8 cellular contexts compared by ENCODE assay signal in the genomic region with DNA sequence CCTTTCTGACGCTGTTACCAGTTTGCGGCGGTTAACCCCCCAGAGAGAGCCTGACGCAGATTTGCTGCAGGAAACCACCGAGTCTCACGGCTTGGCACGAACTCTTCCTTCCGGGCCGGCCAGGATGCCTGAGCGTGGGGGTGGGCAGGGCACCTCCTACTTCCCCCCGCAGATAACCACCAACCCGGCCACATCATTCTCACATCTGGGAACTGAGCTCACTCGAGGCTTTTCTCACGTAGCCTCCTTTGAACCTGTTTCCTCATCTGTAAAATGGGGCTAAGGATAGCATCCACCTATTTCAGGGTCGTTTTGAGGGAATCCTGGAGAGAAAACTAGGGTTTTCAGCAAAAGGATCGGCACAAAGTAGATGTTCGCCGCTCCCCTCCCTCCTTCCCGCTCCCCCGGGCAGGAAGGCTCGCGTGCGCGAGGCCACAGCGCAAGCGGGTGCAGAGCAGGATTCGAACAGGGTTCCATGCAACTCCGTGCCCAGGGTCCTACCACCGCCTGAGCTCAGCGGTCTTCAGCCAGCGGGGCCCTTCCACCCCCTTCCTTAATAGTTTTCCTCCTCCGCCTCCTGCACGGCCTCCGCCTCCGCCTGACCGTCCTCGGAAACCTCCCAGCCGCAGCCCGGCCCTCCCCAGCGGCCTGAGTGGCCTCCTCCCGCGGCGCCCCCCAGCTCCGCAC. TPM values are rescaled to one million over a fixed set of nuclear protein-coding genes. Genes with fewer than 3 reads are reported as not detected.
DNase-seq lines count a peak whose midpoint lies in the region; ATAC-seq, FAIRE-seq and TF ChIP-seq lines count a peak whose summit lies in the region.

No MANE protein-coding gene starts in this region.

- H3K36me3 Mint-ChIP-seq in activated CD8-positive, alpha-beta T cell treated with anti-CD3 and anti-CD28 coated beads for 36 hours (ENCODE audit: low read depth) = peaks cover 11% of the 10 kb centered on the region

- H2BK120ac ChIP-seq in H1 (replicated peaks; ENCODE audit: low read depth, low read length) = no peak overlapping the region

- H3K4me1 Mint-ChIP-seq in activated CD8-positive, alpha-beta T cell treated with anti-CD3 and anti-CD28 coated beads for 36 hours (ENCODE audit: low read depth) = peaks cover 62% of the 10 kb centered on the region

- peak; percentile 52 for ATAC-seq in activated CD8-positive, alpha-beta T cell treated with anti-CD3 and anti-CD28 coated beads for 36 hours
- ATAC-seq in mucosa of descending colon = peak; percentile 72

- H3K27ac Mint-ChIP-seq in activated CD8-positive, alpha-beta T cell treated with anti-CD3 and anti-CD28 coated beads for 36 hours = peak overlapping the region; percentile 99

- H4K20me1 ChIP-seq in H1 (replicated peaks in 1 of 2; ENCODE audit: control insufficient read depth in 1 of 2, insufficient read depth in 2 of 2, low read length in 2 of 2) = no peaks in the 10 kb centered on the region

- peaks cover 5 to 21% (median 12%) of the 10 kb centered on the region in 4 experiments for H3K4me1 ChIP-seq in H1 (replicated peaks in 1 of 4; ENCODE audit: control insufficient read depth in 3 of 4, insufficient read depth in 4 of 4, low read length in 3 of 4)
- peaks cover 7% of the 10 kb centered on the region for H3K4me1 ChIP-seq in mucosa of descending colon (ENCODE audit: low read depth)

- peak overlapping the region; percentile 80 for H3K4ac ChIP-seq in H1 (replicated peaks; ENCODE audit: insufficient read length, low read depth, low read length)

- no peak overlapping the region for H3K14ac ChIP-seq in H1 (ENCODE audit: insufficient read length)

- H2AFZ ChIP-seq in H1 (ENCODE audit: low read length) = no peak overlapping the region; the same call in 1 of the 2 replicates

- H3K27ac ChIP-seq in H1 (ENCODE audit: low read depth, low read length) = 0 out of 2 replicates have a peak overlapping the region, but pooled peaks have one; percentile 8

- peak overlapping the region; percentile 60 to 84 for H3K4me2 ChIP-seq in H1 (ENCODE audit: insufficient read depth in 1 of 2, low read depth in 2 of 2, low read length in 2 of 2)

- peak overlapping the region; percentile 43 to 70 (median 56) for H3K4me3 ChIP-seq in H1 (ENCODE audit: extremely low read depth in 1 of 4, insufficient read depth in 2 of 4, low read depth in 3 of 4, low read length in 4 of 4)
- peak overlapping the region; percentile 23 for H3K4me3 ChIP-seq in mucosa of descending colon

- H4K8ac ChIP-seq in H1 (ENCODE audit: extremely low read depth, insufficient read depth, low read length) = peak overlapping the region; percentile 64; the same call in 1 of the 2 replicates

- WGBS in H1 (ENCODE audit: extremely low coverage in 1 of 2, insufficient coverage in 1 of 2, insufficient read length in 1 of 2, insufficient replicate concordance in 2 of 2, low coverage in 1 of 2, low lambda C conversion rate in 2 of 2, missing lambda C conversion rate in 1 of 2), 2 experiments = 33% methylated on average over 32 of the region's 44 CpGs; no CpG with 5 or more reads in 1 of the 2 experiments

- peak overlapping the region; percentile 80 for H3K4me3 Mint-ChIP-seq in activated CD8-positive, alpha-beta T cell treated with anti-CD3 and anti-CD28 coated beads for 36 hours

- H4K5ac ChIP-seq in H1 (ENCODE audit: insufficient read length, low read depth, low read length) = no peak overlapping the region

- H3K27me3 ChIP-seq in H1 (replicated peaks in 1 of 4; ENCODE audit: control insufficient read depth in 3 of 4, extremely low read depth in 1 of 4, insufficient read depth in 3 of 4, low read length in 3 of 4) = no peaks in the 10 kb centered on the region; a peak in 1 of 7 replicates

- 0 out of 2 replicates have a peak overlapping the region, but pooled peaks have one; percentile 75 for H2BK5ac ChIP-seq in H1 (ENCODE audit: low read depth, low read length)

- H3K36me3 ChIP-seq in H1 (ENCODE audit: control insufficient read depth in 2 of 4, insufficient read depth in 4 of 4, low read length in 3 of 4) (no peaks in the 10 kb centered on the region), mucosa of descending colon (ENCODE audit: low read depth) (no peaks in the 10 kb centered on the region)

- no peak overlapping the region for H3K56ac ChIP-seq in H1 (replicated peaks; ENCODE audit: insufficient read length, low read depth, low read length)

- no peak for TF ChIP-seq CTCF in activated CD8-positive, alpha-beta T cell treated with anti-CD3 and anti-CD28 coated beads for 36 hours (IDR thresholded peaks at IDR 0.05)
- TF ChIP-seq CTCF in H1 (IDR thresholded peaks at IDR 0.05; ENCODE audit: control extremely low read depth in 1 of 3, insufficient read depth in 1 of 3, low read depth in 1 of 3, low read length in 3 of 3) = no peak
- TF ChIP-seq CTCF in mucosa of descending colon (IDR thresholded peaks at IDR 0.05) = no peak

- TF ChIP-seq EP300 in H1 (IDR thresholded peaks at IDR 0.05; ENCODE audit: borderline replicate concordance in 1 of 2, low read depth in 2 of 2, low read length in 2 of 2) = no peak

- intact Hi-C loops in activated CD8-positive, alpha-beta T cell treated with anti-CD3 and anti-CD28 coated beads for 36 hours (cut with micrococcal nuclease) = loop anchor here (5.0 kb wide), 2 partner anchors 35 to 50 kb away; no protein-coding TSS in a partner anchor
- intact Hi-C loops in mucosa of descending colon (cut with DNase I, micrococcal nuclease) = no loop called here

- H2BK15ac ChIP-seq in H1 (ENCODE audit: low read length) = peak overlapping the region; percentile 8; the same call in 1 of the 2 replicates

- TF ChIP-seq POLR2A in H1 (IDR thresholded peaks at IDR 0.05; ENCODE audit: control extremely low read depth in 1 of 2, low read depth in 2 of 2, low read length in 2 of 2) = no peak

- H3K9me3 Mint-ChIP-seq in activated CD8-positive, alpha-beta T cell treated with anti-CD3 and anti-CD28 coated beads for 36 hours = peaks cover 4% of the 10 kb centered on the region

- H2AK5ac ChIP-seq in H1 (ENCODE audit: low read depth, low read length) = 0 out of 2 replicates have a peak overlapping the region, but pooled peaks have one; percentile 68

- 0 out of 2 replicates have a peak overlapping the region, but pooled peaks have one; percentile 60 for H2BK12ac ChIP-seq in H1 (ENCODE audit: low read depth, low read length)

- DNase-seq in GDM1 (lab: John Stamatoyannopoulos, UW) (peak; percentile 97), HCEC 1CT (peak; percentile 83), MV-4-11 (lab: John Stamatoyannopoulos, UW) (peak; percentile 95), H1 (ENCODE audit: low read depth in 1 of 2, low spot score in 2 of 2) (no peak), mucosa of descending colon (peak; percentile 82 to 96 (median 84)), NCI-H187 (lab: John Stamatoyannopoulos, UW) (no peak)
- peak; percentile 99 for DNase-seq in activated CD8-positive, alpha-beta T cell treated with anti-CD3 and anti-CD28 coated beads for 36 hours
- DNase-seq in stimulated activated CD8-positive, alpha-beta memory T cell treated with anti-CD3 and anti-CD28 coated beads, Interleukin-4, amount 100 ng/mL, for 4 hours (ENCODE audit: low read depth in 2 of 2, low spot score in 1 of 2) = peak; percentile 86 to 96

- no peaks in the 10 kb centered on the region for H3K27me3 Mint-ChIP-seq in activated CD8-positive, alpha-beta T cell treated with anti-CD3 and anti-CD28 coated beads for 36 hours

- TF ChIP-seq RAD21 in H1 (IDR thresholded peaks at IDR 0.05 in 1 of 2, conservative IDR thresholded peaks at IDR 0.05 in 1 of 2; ENCODE audit: low read depth in 2 of 2, low read length in 2 of 2) = no peak

- H3K9ac ChIP-seq in H1 (replicated peaks in 1 of 4; ENCODE audit: extremely low read depth in 1 of 4, low read depth in 3 of 4, low read length in 3 of 4) = peak overlapping the region in 3 of 4 experiments; percentile 6 to 55 (median 49); a peak in 4 of 7 replicates

- CTCF ChIA-PET in activated CD8-positive, alpha-beta T cell treated with anti-CD3 and anti-CD28 coated beads for 36 hours (lab: Charles Lee) = interaction anchor here (0.6 to 2.5 kb wide), 13 partner anchors 11 to 78 kb away, joined by 3 to 8 read pairs (median 4); partner anchors contain the start of gene DDIT4
- CTCF ChIA-PET in H1 (lab: Charles Lee; ENCODE audit: partially characterized antibody) = interaction anchor here (0.8 to 1.8 kb wide), 3 partner anchors 23 to 1395 kb away, joined by 3 to 12 read pairs (median 4); no protein-coding TSS in a partner anchor

- H4K91ac ChIP-seq in H1 (replicated peaks; ENCODE audit: insufficient read length, low read length) = no peak overlapping the region

- H3K23me2 ChIP-seq in H1 (ENCODE audit: low read depth, low read length) = peaks cover 5% of the 10 kb centered on the region; the same call in 1 of the 2 replicates

- H3K79me2 ChIP-seq in H1 (ENCODE audit: control insufficient read depth in 1 of 2, insufficient read depth in 2 of 2, low read length in 2 of 2) = no peaks in the 10 kb centered on the region

- no peak overlapping the region for H2BK20ac ChIP-seq in H1 (ENCODE audit: low read length)

- POLR2A ChIA-PET in activated CD8-positive, alpha-beta T cell treated with anti-CD3 and anti-CD28 coated beads for 36 hours (lab: Charles Lee) = interaction anchor here (0.6 to 23.6 kb wide), 15 partner anchors 9 to 214 kb away, joined by 3 to 796 read pairs (median 6); partner anchors contain the start of genes DDIT4 and SPOCK2
- POLR2A ChIA-PET in H1 (lab: Charles Lee; ENCODE audit: partially characterized antibody) = interaction anchor here (1.1 to 3.5 kb wide), 7 partner anchors 11 to 81 kb away, joined by 3 to 54 read pairs (median 6); partner anchors contain the start of genes ANAPC16, ASCC1 and DDIT4

- FAIRE-seq in H1 (lab: Jason Lieb, UNC) = no peak

- no peaks in the 10 kb centered on the region for H3K79me1 ChIP-seq in H1 (ENCODE audit: low read depth, low read length)

- H3K9me3 ChIP-seq in H1 (ENCODE audit: insufficient read depth in 2 of 2, low read depth in 1 of 2, low read length in 1 of 2) (no peaks in the 10 kb centered on the region; a peak in 1 of 4 replicates), mucosa of descending colon (no peaks in the 10 kb centered on the region)

- peak overlapping the region; percentile 72 for H3K18ac ChIP-seq in H1 (ENCODE audit: extremely low read depth, low read length)

- no peak overlapping the region for H3K23ac ChIP-seq in H1 (ENCODE audit: insufficient read length)

RNA-seq across cellular contexts. Expression of gene DDIT4, which starts 23.7 kb away (rescaled TPM):
- total RNA-seq in activated CD8-positive, alpha-beta T cell treated with anti-CD3 and anti-CD28 coated beads for 36 hours = 1,000 to 10,000 TPM; 1,071 to 1,096 TPM
- 42.1 and 47.4 TPM in 2 replicates for total RNA-seq in H1 (2021; fragmentation: NEBNext Ultra II Directional; extraction: Animal tissue kit (Norgen Biotek cat#: 25700))
- 108 and 187 TPM in 2 replicates for polyA plus RNA-seq in H1 (2011; rRNA removed)
- polyA plus RNA-seq in H1 (2011; cell fraction: cytosol; rRNA removed) = 146 TPM
- polyA plus RNA-seq in H1 (2011; cell fraction: nucleus; rRNA removed) = 143 TPM
- polyA plus RNA-seq in H1 (2012, experiment 1 of 2) = 55.0 to 142 TPM (median 113 TPM) in 4 replicates
- 62.5 TPM for polyA plus RNA-seq in H1 (2012, experiment 2 of 2)
- polyA plus RNA-seq in H1 (2013, experiment 1 of 2) = 18.5 TPM
- 19.9 TPM for polyA plus RNA-seq in H1 (2013, experiment 2 of 2)
- polyA minus RNA-seq in H1 (2011; rRNA and poly(A)+ RNA removed) = 63.3 and 82.3 TPM in 2 replicates
- 113 TPM for polyA minus RNA-seq in H1 (2011; cell fraction: cytosol; rRNA and poly(A)+ RNA removed)
- 186 TPM for polyA minus RNA-seq in H1 (2011; cell fraction: nucleus; rRNA and poly(A)+ RNA removed)
- total RNA-seq in mucosa of descending colon = 100 to 1,000 TPM in 1 of 3 donors, 10 to 100 TPM in 2; 32.9 to 142 (median 49.6) TPM

RNA-seq across cellular contexts. Expression of gene DNAJB12, which starts 57.3 kb away (rescaled TPM):
- 10 to 100 TPM; 17.1 to 17.5 TPM for total RNA-seq in activated CD8-positive, alpha-beta T cell treated with anti-CD3 and anti-CD28 coated beads for 36 hours
- 19.6 and 20.5 TPM in 2 replicates for total RNA-seq in H1 (2021; fragmentation: NEBNext Ultra II Directional; extraction: Animal tissue kit (Norgen Biotek cat#: 25700))
- 10.8 and 16.0 TPM in 2 replicates for polyA plus RNA-seq in H1 (2011; rRNA removed)
- polyA plus RNA-seq in H1 (2011; cell fraction: cytosol; rRNA removed) = 12.4 TPM
- 23.3 TPM for polyA plus RNA-seq in H1 (2011; cell fraction: nucleus; rRNA removed)
- polyA plus RNA-seq in H1 (2012, experiment 1 of 2) = 10.7 to 18.5 TPM (median 16.7 TPM) in 4 replicates
- 12.5 TPM for polyA plus RNA-seq in H1 (2012, experiment 2 of 2)
- polyA plus RNA-seq in H1 (2013, experiment 1 of 2) = 14.1 TPM
- polyA plus RNA-seq in H1 (2013, experiment 2 of 2) = 15.3 TPM
- 9.2 and 9.8 TPM in 2 replicates for polyA minus RNA-seq in H1 (2011; rRNA and poly(A)+ RNA removed)
- 12.0 TPM for polyA minus RNA-seq in H1 (2011; cell fraction: cytosol; rRNA and poly(A)+ RNA removed)
- 13.9 TPM for polyA minus RNA-seq in H1 (2011; cell fraction: nucleus; rRNA and poly(A)+ RNA removed)
- total RNA-seq in mucosa of descending colon = 10 to 100 TPM; 37.0 to 38.9 (median 37.7) TPM

Comparison
In these comparisons a context has a peak if more than half of its experiments do, and no peak if none do; other contexts are left out.
1. DNase-seq: peak in GDM1 (single experiment), HCEC 1CT (single experiment), MV-4-11 (single experiment), activated CD8-positive, alpha-beta T cell treated with anti-CD3 and anti-CD28 coated beads for 36 hours (single experiment), mucosa of descending colon (3 of 3) and stimulated activated CD8-positive, alpha-beta memory T cell treated with anti-CD3 and anti-CD28 coated beads, Interleukin-4, amount 100 ng/mL, for 4 hours (2 of 2); none in H1 (0 of 2) and NCI-H187 (0 of 2).
2. RNA of gene DDIT4, which starts 23.7 kb away (total RNA-seq): 1,071 to 1,096 TPM in activated CD8-positive, alpha-beta T cell treated with anti-CD3 and anti-CD28 coated beads for 36 hours; 32.9 to 142 TPM in mucosa of descending colon and 42.1 to 47.4 TPM in H1; every median in the first group is over 4 times any median in the second.